In the genomic region with DNA sequence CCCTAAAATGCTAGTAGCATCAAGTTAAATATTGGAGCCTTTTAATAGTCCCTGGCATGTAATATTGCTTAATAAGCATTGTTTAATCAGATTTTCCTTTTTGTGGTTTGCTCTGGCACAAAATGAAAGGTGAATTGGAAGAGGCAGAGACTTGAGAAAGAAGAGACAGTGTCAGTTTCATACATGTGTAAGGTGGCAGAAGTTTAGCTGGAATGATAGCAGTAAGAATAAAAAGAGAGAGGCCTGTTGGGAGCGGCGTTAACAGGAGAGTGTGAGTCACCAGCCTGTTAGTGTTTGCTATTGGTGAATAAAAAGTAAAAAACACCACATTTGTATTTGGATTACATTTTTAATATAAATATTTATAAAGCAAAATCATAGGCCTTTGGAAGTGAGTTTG, we compare ENCODE assay signal across 11 cellular contexts.
DNase-seq lines count a peak whose midpoint lies in the region; ATAC-seq and TF ChIP-seq lines count a peak whose summit lies in the region.
"Had no signal": no experiment of that assay in that cellular context is flagged by ENCODE, and none has a peak within 500 bp of the region (broad histone marks: within the 10 kb centered on the region; RNA-seq: fewer than 3 reads in every experiment).

No MANE protein-coding gene starts in this region.

- peaks cover 45% of the 10 kb centered on the region for H3K4me1 Mint-ChIP-seq in chondrocyte (ENCODE audit: low read depth)
- peaks cover 17 to 55% (median 47%) of the 10 kb centered on the region in 4 donors for H3K4me1 Mint-ChIP-seq in naive thymus-derived CD8-positive, alpha-beta T cell

- POLR2A ChIA-PET in naive thymus-derived CD8-positive, alpha-beta T cell (lab: Charles Lee) = no interaction called here

- no peaks in the 10 kb centered on the region for H3K36me3 Mint-ChIP-seq in chondrocyte (ENCODE audit: low read depth)
- H3K36me3 Mint-ChIP-seq in naive thymus-derived CD8-positive, alpha-beta T cell = peaks cover 0 to 28% (median 19%) of the 10 kb centered on the region in 3 donors

- peak in 1 of 2 donors; percentile 49 for ATAC-seq in naive thymus-derived CD8-positive, alpha-beta T cell
- ATAC-seq in HG02870 (IDR thresholded peaks at IDR 0.05; ENCODE audit: unreplicated experiment) (no peak), GM19328 (IDR thresholded peaks at IDR 0.05; ENCODE audit: unreplicated experiment) (no peak)
- ATAC-seq: mucosa of descending colon had no signal

- no peak overlapping the region for H3K4me3 Mint-ChIP-seq in chondrocyte (ENCODE audit: unreplicated experiment)
- no peak overlapping the region for H3K4me3 Mint-ChIP-seq in naive thymus-derived CD8-positive, alpha-beta T cell

- peak overlapping the region; percentile 74 for H3K27ac Mint-ChIP-seq in chondrocyte (ENCODE audit: unreplicated experiment)
- H3K27ac Mint-ChIP-seq in naive thymus-derived CD8-positive, alpha-beta T cell = peak overlapping the region in 8 of 10 donors; percentile 2 to 27 (median 13)

- peaks cover 6% of the 10 kb centered on the region for H3K9me3 Mint-ChIP-seq in chondrocyte (ENCODE audit: low read depth)
- H3K9me3 Mint-ChIP-seq in naive thymus-derived CD8-positive, alpha-beta T cell = peaks cover 0 to 5% (median 0%) of the 10 kb centered on the region in 9 donors

- TF ChIP-seq CTCF in chondrocyte (IDR thresholded peaks at IDR 0.05) = no peak

- no peaks in the 10 kb centered on the region for H3K27me3 Mint-ChIP-seq in chondrocyte (ENCODE audit: low read depth)
- no peaks in the 10 kb centered on the region for H3K27me3 Mint-ChIP-seq in naive thymus-derived CD8-positive, alpha-beta T cell

- DNase-seq in EL (peak; percentile 5), NCI-H2196 (lab: John Stamatoyannopoulos, UW; ENCODE audit: unreplicated experiment) (peak; percentile 11), chondrocyte (ENCODE audit: low spot score) (no peak), NCI-H510A (lab: John Stamatoyannopoulos, UW) (no peak), NCI-H226 (no peak)
- no peak for DNase-seq in naive thymus-derived CD8-positive, alpha-beta T cell
- DNase-seq: esophagus squamous epithelium, mucosa of descending colon, SHP77 had no signal

Comparison
In these comparisons a context has a peak if more than half of its experiments do, and no peak if none do; other contexts are left out.
1. DNase-seq: peak in EL (single experiment) and NCI-H2196 (single experiment); none in chondrocyte (single experiment), naive thymus-derived CD8-positive, alpha-beta T cell (0 of 10), NCI-H510A (single experiment) and NCI-H226 (single experiment).